Comparison of ENCODE assay signal across 14 cellular contexts in genomic region chr6:25477006-25477590, GRCh38.
DNase-seq lines count a peak whose midpoint lies in the region; ATAC-seq and TF ChIP-seq lines count a peak whose summit lies in the region.
"Had no signal": no experiment of that assay in that cellular context is flagged by ENCODE, and none has a peak within 500 bp of the region (broad histone marks: within the 10 kb centered on the region; RNA-seq: fewer than 3 reads in every experiment).

No MANE protein-coding gene starts in this region.

- DNase-seq in activated T-cell treated with anti-CD3 and anti-CD28 coated beads, Interleukin-2, amount 50 U/mL, for 72 hours = no peak
- DNase-seq in activated T-cell treated with anti-CD3 and anti-CD28 coated beads for 4 hours (no peak), RWPE2 (ENCODE audit: low spot score) (no peak), fibroblast of peridontal ligament (ENCODE audit: extremely low read depth) (peak; percentile 46), smooth muscle cell (lab: John Stamatoyannopoulos, UW; ENCODE audit: unreplicated experiment) (no peak), ureter (ENCODE audit: low spot score) (no peak)
- DNase-seq in effector CD4-positive, alpha-beta T cell = no peak
- DNase-seq: activated CD4-positive, alpha-beta memory T cell treated with anti-CD3 and anti-CD28 coated beads for 36 hours; activated gamma-delta T cell treated with Interleukin-2 at 50 U/mL for 16 hours; Calu3; NCI-H1436 treated with DMSO at 0.1 percent for 48 hours; NCI-H524 treated with DMSO at 0.1 percent for 48 hours had no signal

- no peaks in the 10 kb centered on the region for H3K9me3 ChIP-seq in RWPE2 (ENCODE audit: severe bottlenecking)
- H3K9me3 ChIP-seq in smooth muscle cell (replicated peaks; ENCODE audit: low read depth) = no peaks in the 10 kb centered on the region

- H3K36me3 ChIP-seq in RWPE2 (ENCODE audit: low read depth) (peaks cover 19% of the 10 kb centered on the region), smooth muscle cell (ENCODE audit: low read depth) (no peaks in the 10 kb centered on the region)

- no peak overlapping the region for H3K4me3 Mint-ChIP-seq in activated T-cell treated with anti-CD3 and anti-CD28 coated beads, Interleukin-2, amount 50 U/mL, for 72 hours
- H3K4me3 Mint-ChIP-seq: activated CD4-positive, alpha-beta memory T cell treated with anti-CD3 and anti-CD28 coated beads for 36 hours; central memory CD8-positive, alpha-beta T cell had no signal

- no peak for TF ChIP-seq CTCF in RWPE2 (IDR thresholded peaks at IDR 0.05; ENCODE audit: poor library complexity, severe bottlenecking)
- no peak for TF ChIP-seq CTCF in smooth muscle cell (IDR thresholded peaks at IDR 0.05; ENCODE audit: borderline replicate concordance, insufficient read depth, poor library complexity, severe bottlenecking)

- H3K36me3 Mint-ChIP-seq in activated T-cell treated with anti-CD3 and anti-CD28 coated beads, Interleukin-2, amount 50 U/mL, for 72 hours (ENCODE audit: insufficient read depth in 2 of 2) = no peaks in the 10 kb centered on the region

- peaks cover 4% of the 10 kb centered on the region for H3K4me1 ChIP-seq in RWPE2 (ENCODE audit: insufficient read depth, poor library complexity, severe bottlenecking)
- peaks cover 10% of the 10 kb centered on the region for H3K4me1 ChIP-seq in smooth muscle cell (ENCODE audit: low read depth)

- H3K27me3 ChIP-seq in RWPE2 (ENCODE audit: insufficient read depth, poor library complexity, severe bottlenecking) (no peaks in the 10 kb centered on the region), smooth muscle cell (ENCODE audit: low read depth) (no peaks in the 10 kb centered on the region)

- H3K4me3 ChIP-seq in RWPE2 (ENCODE audit: severe bottlenecking) = no peak overlapping the region
- H3K4me3 ChIP-seq in smooth muscle cell = no peak overlapping the region

- peak overlapping the region; percentile 32 for H3K4me2 ChIP-seq in smooth muscle cell

- H3K9me3 Mint-ChIP-seq in activated T-cell treated with anti-CD3 and anti-CD28 coated beads, Interleukin-2, amount 50 U/mL, for 72 hours = no peaks in the 10 kb centered on the region
- H3K9me3 Mint-ChIP-seq: activated CD4-positive, alpha-beta memory T cell treated with anti-CD3 and anti-CD28 coated beads for 36 hours; central memory CD8-positive, alpha-beta T cell had no signal

- no peaks in the 10 kb centered on the region for H3K27me3 Mint-ChIP-seq in activated T-cell treated with anti-CD3 and anti-CD28 coated beads, Interleukin-2, amount 50 U/mL, for 72 hours (ENCODE audit: low read depth)
- H3K27me3 Mint-ChIP-seq: activated CD4-positive, alpha-beta memory T cell treated with anti-CD3 and anti-CD28 coated beads for 36 hours; central memory CD8-positive, alpha-beta T cell had no signal

- peak; percentile 82 to 92 for ATAC-seq in activated T-cell treated with anti-CD3 and anti-CD28 coated beads, Interleukin-2, amount 50 U/mL, for 72 hours (replicated peaks in 1 of 2)
- ATAC-seq in RWPE2 (ENCODE audit: low read depth) (peak; percentile 41; the same call in 1 of the 3 replicates), GM21825 (IDR thresholded peaks at IDR 0.05; ENCODE audit: unreplicated experiment) (no peak)

- H2AFZ ChIP-seq in smooth muscle cell (ENCODE audit: low read depth) = no peak overlapping the region

- 47% methylated on average over 4 of the region's 4 CpGs for WGBS in smooth muscle cell (ENCODE audit: low lambda C conversion rate)

- H3F3A ChIP-seq in smooth muscle cell (ENCODE audit: low read depth) = no peaks in the 10 kb centered on the region

- no peaks in the 10 kb centered on the region for H4K20me1 ChIP-seq in smooth muscle cell (ENCODE audit: low read depth)

- no peak overlapping the region for H3K27ac Mint-ChIP-seq in activated T-cell treated with anti-CD3 and anti-CD28 coated beads, Interleukin-2, amount 50 U/mL, for 72 hours
- H3K27ac Mint-ChIP-seq: activated CD4-positive, alpha-beta memory T cell treated with anti-CD3 and anti-CD28 coated beads for 36 hours had no signal

- H3K27ac ChIP-seq in RWPE2 (ENCODE audit: poor library complexity, severe bottlenecking) (no peak overlapping the region), smooth muscle cell (ENCODE audit: low read depth) (peak overlapping the region; percentile 33)

- no peaks in the 10 kb centered on the region for H3K79me2 ChIP-seq in smooth muscle cell (ENCODE audit: low read depth)

- no peak overlapping the region for H3K9ac ChIP-seq in smooth muscle cell (ENCODE audit: low read depth)

- H3K4me1 Mint-ChIP-seq in activated T-cell treated with anti-CD3 and anti-CD28 coated beads, Interleukin-2, amount 50 U/mL, for 72 hours (ENCODE audit: low read depth) = peaks cover 4% of the 10 kb centered on the region
- H3K4me1 Mint-ChIP-seq: central memory CD8-positive, alpha-beta T cell had no signal
